Comparison of ENCODE assay signal across 8 cellular contexts in the genomic region with DNA sequence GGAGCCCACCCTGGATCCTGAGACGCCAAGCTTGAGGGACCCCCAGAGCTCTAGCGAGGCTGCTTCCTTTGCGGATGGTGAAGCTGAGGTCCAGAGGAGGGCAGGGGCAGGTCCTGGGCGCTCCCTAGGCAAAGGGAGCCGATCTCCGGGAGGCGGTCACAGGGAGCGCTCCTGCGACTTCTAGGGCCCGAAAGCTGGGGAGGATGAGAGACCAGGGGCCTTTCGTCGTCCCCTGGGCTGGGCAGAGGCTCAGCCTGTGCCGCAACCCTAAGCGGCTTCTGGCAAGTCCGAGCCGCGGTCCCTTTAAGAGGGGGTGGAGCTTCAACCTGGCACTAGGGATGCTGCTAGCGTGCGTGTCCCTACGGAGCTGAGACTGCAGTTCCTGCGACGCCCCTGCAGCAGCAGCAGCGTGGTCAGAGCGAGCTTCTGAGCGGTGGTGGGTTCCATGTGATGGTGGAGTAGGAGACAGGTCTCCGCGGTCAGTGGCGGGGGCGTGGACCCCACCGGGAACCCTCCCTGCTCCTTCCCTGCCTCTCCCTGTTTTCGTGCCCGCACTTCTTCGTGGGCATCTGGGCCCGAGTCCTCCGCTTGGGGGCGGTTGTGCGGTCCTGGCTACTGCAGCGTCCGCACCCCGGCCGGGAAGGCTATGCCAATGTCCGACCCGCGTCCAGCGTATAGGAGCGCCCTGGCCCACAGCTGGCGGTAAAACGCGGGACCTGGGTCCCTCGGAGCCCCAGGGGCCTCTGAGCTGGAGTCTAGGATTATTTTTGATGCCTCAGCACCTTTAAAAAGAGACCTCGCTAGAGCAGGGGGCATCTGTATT.
DNase-seq lines count a peak whose midpoint lies in the region; ATAC-seq and TF ChIP-seq lines count a peak whose summit lies in the region.

No MANE protein-coding gene starts in this region.

- no peaks in the 10 kb centered on the region for H3K79me2 ChIP-seq in neural cell (replicated peaks; ENCODE audit: insufficient read depth, low read length)

- peak overlapping the region; percentile 84 to 97 (median 94) for H3K4me3 Mint-ChIP-seq in IgD-negative memory B cell
- H3K4me3 Mint-ChIP-seq in stimulated activated naive CD8-positive, alpha-beta T cell treated with anti-CD3 and anti-CD28 coated beads, Interleukin-15, amount 100 ng/mL, for 72 hours = peak overlapping the region; percentile 83 to 88

- peak overlapping the region; percentile 31 for H3K27ac ChIP-seq in neural cell (ENCODE audit: low read length)

- H3K9ac ChIP-seq in neural cell (ENCODE audit: low read length) = peak overlapping the region; percentile 68

- no peaks in the 10 kb centered on the region for H3K9me3 ChIP-seq in neural cell (ENCODE audit: low read length)

- TF ChIP-seq RAD21 in neural cell (conservative IDR thresholded peaks at IDR 0.05) = no peak

- H4K20me1 ChIP-seq in neural cell (ENCODE audit: insufficient read depth) = no peaks in the 10 kb centered on the region

- H3F3A ChIP-seq in neural cell (ENCODE audit: insufficient read depth, low read length, poor library complexity, severe bottlenecking) = no peaks in the 10 kb centered on the region

- H3K4me1 Mint-ChIP-seq in IgD-negative memory B cell = peaks cover 16 to 27% (median 22%) of the 10 kb centered on the region in 3 donors
- H3K4me1 Mint-ChIP-seq in stimulated activated naive CD8-positive, alpha-beta T cell treated with anti-CD3 and anti-CD28 coated beads, Interleukin-15, amount 100 ng/mL, for 72 hours = peaks cover 57% of the 10 kb centered on the region

- no peaks in the 10 kb centered on the region for H3K27me3 ChIP-seq in neural cell (ENCODE audit: insufficient read depth, low read depth, low read length)

- H2AFZ ChIP-seq in neural cell (ENCODE audit: low read depth, low read length) = peak overlapping the region; percentile 69

- peaks cover 3% of the 10 kb centered on the region for H3K27me3 Mint-ChIP-seq in IgD-negative memory B cell
- peaks cover 11% of the 10 kb centered on the region for H3K27me3 Mint-ChIP-seq in stimulated activated naive CD8-positive, alpha-beta T cell treated with anti-CD3 and anti-CD28 coated beads, Interleukin-15, amount 100 ng/mL, for 72 hours

- ATAC-seq in GM21529 (IDR thresholded peaks at IDR 0.05; ENCODE audit: unreplicated experiment) = peak; percentile 98
- ATAC-seq in stimulated activated naive CD8-positive, alpha-beta T cell treated with anti-CD3 and anti-CD28 coated beads, Interleukin-15, amount 100 ng/mL, for 72 hours = peak; percentile 98

- TF ChIP-seq EP300 in neural cell (conservative IDR thresholded peaks at IDR 0.05; ENCODE audit: poor library complexity, severe bottlenecking) = no peak

- peak overlapping the region; percentile 23 to 32 (median 31) for H3K27ac Mint-ChIP-seq in IgD-negative memory B cell
- peak overlapping the region; percentile 93 to 95 for H3K27ac Mint-ChIP-seq in stimulated activated naive CD8-positive, alpha-beta T cell treated with anti-CD3 and anti-CD28 coated beads, Interleukin-15, amount 100 ng/mL, for 72 hours

- H3K36me3 ChIP-seq in neural cell (ENCODE audit: insufficient read depth, low read length) = no peaks in the 10 kb centered on the region

- peaks cover 7% of the 10 kb centered on the region for H3K36me3 Mint-ChIP-seq in IgD-negative memory B cell

- TF ChIP-seq CTCF in neural cell (IDR thresholded peaks at IDR 0.05; ENCODE audit: poor library complexity, severe bottlenecking) = no peak

- peak overlapping the region; percentile 68 for H3K4me2 ChIP-seq in neural cell (ENCODE audit: low read length)

- no peaks in the 10 kb centered on the region for H3K9me2 ChIP-seq in neural cell (ENCODE audit: insufficient read depth, low read length)

- H3K4me3 ChIP-seq in neural cell (ENCODE audit: low read length) = peak overlapping the region; percentile 88

- DNase-seq in DMS53 (lab: John Stamatoyannopoulos, UW) (peak; percentile 72), RKO (ENCODE audit: low spot score) (peak; percentile 95), fibroblast of the conjunctiva (ENCODE audit: low read depth) (peak; percentile 75)
- peak; percentile 66 for DNase-seq in activated effector memory CD4-positive, alpha-beta T cell treated with Interleukin-2 at 50 U/mL for 16 hours
- DNase-seq in stimulated activated naive CD8-positive, alpha-beta T cell treated with anti-CD3 and anti-CD28 coated beads, Interleukin-15, amount 100 ng/mL, for 72 hours = peak; percentile 69 to 86

- no peaks in the 10 kb centered on the region for H3K9me3 Mint-ChIP-seq in IgD-negative memory B cell
- H3K9me3 Mint-ChIP-seq in stimulated activated naive CD8-positive, alpha-beta T cell treated with anti-CD3 and anti-CD28 coated beads, Interleukin-15, amount 100 ng/mL, for 72 hours = no peaks in the 10 kb centered on the region

TF ChIP-seq in neural cell, 6 proteins besides CTCF, POLR2A, EP300 and RAD21:
- TF ChIP-seq MXI1 (conservative IDR thresholded peaks at IDR 0.05; ENCODE audit: poor library complexity, severe bottlenecking) (peak; percentile 54), TAF1 (IDR thresholded peaks at IDR 0.05; ENCODE audit: low read depth) (peak; percentile 51), SMC3 (conservative IDR thresholded peaks at IDR 0.05; ENCODE audit: poor library complexity) (no peak), POLR2AphosphoS5 (IDR thresholded peaks at IDR 0.05) (peak; percentile 56), EZH2 (IDR thresholded peaks at IDR 0.05; ENCODE audit: borderline replicate concordance, insufficient read depth, low read length, poor library complexity, severe bottlenecking) (no peak), REST (IDR thresholded peaks at IDR 0.05; ENCODE audit: borderline replicate concordance) (peak; percentile 26)

Comparison
In these comparisons a context has a peak if more than half of its experiments do, and no peak if none do; other contexts are left out.
1. Peak in every context shown above with its lines: DNase-seq, ATAC-seq, H3K4me3 ChIP-seq and H3K27ac ChIP-seq.